ENCODE assay signal across 8 cellular contexts in genomic region chr9:108565651-108566378, GRCh38.
A peak's percentile ranks its signal among the peaks of the same experiment; 100 is the strongest.
DNase-seq lines count a peak whose midpoint lies in the region; ATAC-seq and TF ChIP-seq lines count a peak whose summit lies in the region.

No MANE protein-coding gene starts in this region.

- H3K4me3 Mint-ChIP-seq in natural killer cell = no peak overlapping the region
- H3K4me3 Mint-ChIP-seq in activated naive CD8-positive, alpha-beta T cell treated with anti-CD3 and anti-CD28 coated beads, Interleukin-2, amount 50 U/mL, for 24 hours = no peak overlapping the region

- intact Hi-C loops in natural killer cell (cut with micrococcal nuclease) = no loop called here

- no peaks in the 10 kb centered on the region for H3K9me3 ChIP-seq in SK-N-SH

- WGBS in SK-N-SH (ENCODE audit: low lambda C conversion rate) = 0% methylated on average over 2 of the region's 2 CpGs

- H3K27me3 Mint-ChIP-seq in natural killer cell (ENCODE audit: low read depth in 2 of 2) = peaks cover 3 to 7% of the 10 kb centered on the region in 2 donors
- no peaks in the 10 kb centered on the region for H3K27me3 Mint-ChIP-seq in activated naive CD8-positive, alpha-beta T cell treated with anti-CD3 and anti-CD28 coated beads, Interleukin-2, amount 50 U/mL, for 24 hours

- H3K27ac ChIP-seq in SK-N-SH (ENCODE audit: low read depth in 2 of 2, low read length in 1 of 2) = no peak overlapping the region

- no peaks in the 10 kb centered on the region for H3K9me2 ChIP-seq in SK-N-SH

- H3F3A ChIP-seq in SK-N-SH (replicated peaks; ENCODE audit: insufficient read depth) = no peaks in the 10 kb centered on the region

- no peaks in the 10 kb centered on the region for H3K36me3 ChIP-seq in SK-N-SH (replicated peaks in 1 of 2; ENCODE audit: control insufficient read depth in 1 of 2, insufficient read depth in 2 of 2, low read length in 1 of 2)

- H3K4me1 Mint-ChIP-seq in natural killer cell = no peaks in the 10 kb centered on the region
- no peaks in the 10 kb centered on the region for H3K4me1 Mint-ChIP-seq in activated naive CD8-positive, alpha-beta T cell treated with anti-CD3 and anti-CD28 coated beads, Interleukin-2, amount 50 U/mL, for 24 hours

- H3K79me2 ChIP-seq in SK-N-SH (ENCODE audit: insufficient read depth) = no peaks in the 10 kb centered on the region

- no peak overlapping the region for H3K27ac Mint-ChIP-seq in natural killer cell
- no peak overlapping the region for H3K27ac Mint-ChIP-seq in activated naive CD8-positive, alpha-beta T cell treated with anti-CD3 and anti-CD28 coated beads, Interleukin-2, amount 50 U/mL, for 24 hours

- DNase-seq in 8988T (peak; percentile 44), GM12865 (ENCODE audit: low read depth) (peak; percentile 74), NCI-H1105 treated with DMSO at 0.1 percent for 48 hours (lab: John Stamatoyannopoulos, UW) (peak; percentile 84), SK-N-SH (peak; percentile 52), fibroblast of gingiva (ENCODE audit: low read depth) (peak; percentile 85), natural killer cell (no peak)
- no peak for DNase-seq in activated naive CD8-positive, alpha-beta T cell treated with anti-CD3 and anti-CD28 coated beads, Interleukin-2, amount 50 U/mL, for 24 hours

- peak; percentile 81 for TF ChIP-seq CTCF in GM12865 (IDR thresholded peaks at IDR 0.05; ENCODE audit: insufficient read depth, low read depth, low read length, missing control alignments)
- TF ChIP-seq CTCF in SK-N-SH (IDR thresholded peaks at IDR 0.05) = peak; percentile 94
- TF ChIP-seq CTCF in natural killer cell (IDR thresholded peaks at IDR 0.05) = peak; percentile 27

- no peak overlapping the region for H2AFZ ChIP-seq in SK-N-SH (ENCODE audit: low read depth)

- no peaks in the 10 kb centered on the region for H3K36me3 Mint-ChIP-seq in natural killer cell
- no peaks in the 10 kb centered on the region for H3K36me3 Mint-ChIP-seq in activated naive CD8-positive, alpha-beta T cell treated with anti-CD3 and anti-CD28 coated beads, Interleukin-2, amount 50 U/mL, for 24 hours (ENCODE audit: low read depth)

- peak; percentile 67 for ATAC-seq in HG02623 (IDR thresholded peaks at IDR 0.05; ENCODE audit: unreplicated experiment)
- ATAC-seq in natural killer cell = peak in 1 of 3 donors; percentile 54
- no peak for ATAC-seq in activated naive CD8-positive, alpha-beta T cell treated with anti-CD3 and anti-CD28 coated beads, Interleukin-2, amount 50 U/mL, for 24 hours

- H3K9ac ChIP-seq in SK-N-SH = no peak overlapping the region

- H3K27me3 ChIP-seq in SK-N-SH (ENCODE audit: insufficient read depth) = peaks cover 8% of the 10 kb centered on the region; the same call in 1 of the 2 replicates

- TF ChIP-seq EP300 in SK-N-SH (IDR thresholded peaks at IDR 0.05; ENCODE audit: borderline replicate concordance in 1 of 2, low read depth in 1 of 2, low read length in 1 of 2) = no peak

- POLR2A ChIA-PET in SK-N-SH (lab: Yijun Ruan, JAX) = no interaction called here

- peak; percentile 93 for TF ChIP-seq RAD21 in SK-N-SH (IDR thresholded peaks at IDR 0.05; ENCODE audit: low read length)

- H3K9me3 Mint-ChIP-seq in natural killer cell = peaks cover 0 to 2% of the 10 kb centered on the region in 2 donors
- no peaks in the 10 kb centered on the region for H3K9me3 Mint-ChIP-seq in activated naive CD8-positive, alpha-beta T cell treated with anti-CD3 and anti-CD28 coated beads, Interleukin-2, amount 50 U/mL, for 24 hours

- H3K4me3 ChIP-seq in GM12865 (ENCODE audit: low read depth, low read length) (no peak overlapping the region), SK-N-SH (ENCODE audit: low read depth in 2 of 2, low read length in 1 of 2) (no peak overlapping the region; a peak in 1 of 4 replicates)

- no peaks in the 10 kb centered on the region for H3K4me1 ChIP-seq in SK-N-SH (ENCODE audit: control insufficient read depth in 1 of 2, insufficient read depth in 2 of 2, low read depth in 1 of 2, low read length in 1 of 2)

- no peaks in the 10 kb centered on the region for H4K20me1 ChIP-seq in SK-N-SH (ENCODE audit: insufficient read depth)

- CTCF ChIA-PET in SK-N-SH (lab: Yijun Ruan, JAX) = interaction anchor here (0.6 to 6.3 kb wide), 23 partner anchors 8 to 1210 kb away, joined by 3 to 49 read pairs (median 5); no protein-coding TSS in a partner anchor

- H3K4me2 ChIP-seq in SK-N-SH = no peak overlapping the region

TF ChIP-seq in SK-N-SH, 30 proteins besides CTCF, POLR2A, EP300 and RAD21:
- TF ChIP-seq POLR2AphosphoS5 (IDR thresholded peaks at IDR 0.05; ENCODE audit: low read depth, low read length) (no peak), ELF1 (IDR thresholded peaks at IDR 0.05) (0 out of 2 replicates have a peak, but pooled peaks have one; percentile 43), NRF1 (IDR thresholded peaks at IDR 0.05; ENCODE audit: low read depth, low read length) (peak; percentile 28; the same call in 1 of the 2 replicates), SMC3 (IDR thresholded peaks at IDR 0.05; ENCODE audit: low read depth, low read length) (peak; percentile 89)

Comparison
In these comparisons a context has a peak if more than half of its experiments do, and no peak if none do; other contexts are left out.
1. DNase-seq: peak in 8988T (single experiment), GM12865 (single experiment), NCI-H1105 treated with DMSO at 0.1 percent for 48 hours (single experiment), SK-N-SH (single experiment) and fibroblast of gingiva (single experiment); none in natural killer cell (single experiment) and activated naive CD8-positive, alpha-beta T cell treated with anti-CD3 and anti-CD28 coated beads, Interleukin-2, amount 50 U/mL, for 24 hours (single experiment).
2. CTCF ChIP-seq: peak in every context shown above with its lines; median percentile 94 in SK-N-SH; 81 in GM12865; 27 in natural killer cell.